Comparison of ENCODE assay signal across 17 cellular contexts in genomic region chr7:30159153-30159552, GRCh38. TPM values are rescaled to one million over a fixed set of nuclear protein-coding genes. Genes with fewer than 3 reads are reported as not detected.
DNase-seq lines count a peak whose midpoint lies in the region; ATAC-seq and TF ChIP-seq lines count a peak whose summit lies in the region.
"Had no signal": no experiment of that assay in that cellular context is flagged by ENCODE, and none has a peak within 500 bp of the region (broad histone marks: within the 10 kb centered on the region; RNA-seq: fewer than 3 reads in every experiment).

No MANE protein-coding gene starts in this region.

- TF ChIP-seq CTCF in transverse colon (IDR thresholded peaks at IDR 0.05) = no peak

- no peak for ATAC-seq in central memory CD8-positive, alpha-beta T cell (replicated peaks; ENCODE audit: extremely low read depth, poor library complexity, severe bottlenecking)
- ATAC-seq in GM18502 (IDR thresholded peaks at IDR 0.05; ENCODE audit: poor library complexity, unreplicated experiment) = no peak
- ATAC-seq in GM21528 (IDR thresholded peaks at IDR 0.05; ENCODE audit: low FRiP score, unreplicated experiment) = no peak

- no peak for TF ChIP-seq POLR2A in transverse colon (IDR thresholded peaks at IDR 0.05)

- H3K4me3 ChIP-seq in transverse colon = no peak overlapping the region
- H3K4me3 ChIP-seq: breast epithelium, K562, SK-N-MC had no signal

- no peaks in the 10 kb centered on the region for H3K9me3 Mint-ChIP-seq in T-helper 2 cell treated with Interferon-gamma antibody and Interleukin-4, amounts not matched to agents 5 μg/mL and 100 μg/mL, for 36 hours
- H3K9me3 Mint-ChIP-seq in central memory CD8-positive, alpha-beta T cell = no peaks in the 10 kb centered on the region
- H3K9me3 Mint-ChIP-seq: endodermal cell, neural crest cell had no signal

- peaks cover 48% of the 10 kb centered on the region for H3K4me1 Mint-ChIP-seq in T-helper 2 cell treated with Interferon-gamma antibody and Interleukin-4, amounts not matched to agents 5 μg/mL and 100 μg/mL, for 36 hours (ENCODE audit: low read depth)
- H3K4me1 Mint-ChIP-seq in central memory CD8-positive, alpha-beta T cell = peaks cover 49% of the 10 kb centered on the region

- H3K27ac ChIP-seq in transverse colon = peak overlapping the region in 3 of 4 donors; percentile 28 to 41 (median 38)
- H3K27ac ChIP-seq: breast epithelium, SK-N-MC had no signal

- no peaks in the 10 kb centered on the region for H3K9me3 ChIP-seq in transverse colon
- H3K9me3 ChIP-seq: breast epithelium had no signal

- peak overlapping the region; percentile 21 for H3K4me3 Mint-ChIP-seq in T-helper 2 cell treated with Interferon-gamma antibody and Interleukin-4, amounts not matched to agents 5 μg/mL and 100 μg/mL, for 36 hours
- H3K4me3 Mint-ChIP-seq in central memory CD8-positive, alpha-beta T cell = no peak overlapping the region
- H3K4me3 Mint-ChIP-seq: endodermal cell, neural crest cell had no signal

- DNase-seq in T-helper 2 cell treated with Interferon-gamma antibody and Interleukin-4, amounts not matched to agents 5 μg/mL and 100 μg/mL, for 36 hours (ENCODE audit: low spot score) = no peak
- DNase-seq in T-helper 2 cell (no peak), MV-4-11 (lab: John Stamatoyannopoulos, UW) (peak; percentile 70), transverse colon (peak; percentile 48), AG08395 (ENCODE audit: low spot score) (no peak)
- no peak for DNase-seq in central memory CD8-positive, alpha-beta T cell (ENCODE audit: low spot score in 2 of 2)
- DNase-seq: activated naive CD4-positive, alpha-beta T cell treated with Interleukin-2 at 50 U/mL for 16 hours; foreskin melanocyte; NCI-H2081 treated with DMSO at 0.1 percent for 48 hours; NK-92 treated with Interleukin-12 subunit alpha and Interleukin-12 subunit beta, amount 100 ng/mL, for 24 hours had no signal

- H3K36me3 Mint-ChIP-seq in T-helper 2 cell treated with Interferon-gamma antibody and Interleukin-4, amounts not matched to agents 5 μg/mL and 100 μg/mL, for 36 hours (ENCODE audit: low read depth) = no peaks in the 10 kb centered on the region
- peaks cover 7% of the 10 kb centered on the region for H3K36me3 Mint-ChIP-seq in central memory CD8-positive, alpha-beta T cell (ENCODE audit: insufficient read depth)

- no peaks in the 10 kb centered on the region for H3K27me3 ChIP-seq in transverse colon
- H3K27me3 ChIP-seq: breast epithelium had no signal

- H3K27me3 Mint-ChIP-seq in T-helper 2 cell treated with Interferon-gamma antibody and Interleukin-4, amounts not matched to agents 5 μg/mL and 100 μg/mL, for 36 hours (ENCODE audit: low read depth) = no peaks in the 10 kb centered on the region
- no peaks in the 10 kb centered on the region for H3K27me3 Mint-ChIP-seq in central memory CD8-positive, alpha-beta T cell

- no peak overlapping the region for H3K27ac Mint-ChIP-seq in T-helper 2 cell treated with Interferon-gamma antibody and Interleukin-4, amounts not matched to agents 5 μg/mL and 100 μg/mL, for 36 hours
- H3K27ac Mint-ChIP-seq in central memory CD8-positive, alpha-beta T cell (ENCODE audit: low read depth) = peak overlapping the region; percentile 2
- H3K27ac Mint-ChIP-seq: endodermal cell had no signal

- TF ChIP-seq EP300 in transverse colon (IDR thresholded peaks at IDR 0.05; ENCODE audit: low read depth) = no peak

- intact Hi-C loops in transverse colon (cut with DNase I; ENCODE audit: low total_unique reads) = no loop called here

- peaks cover 0 to 13% (median 9%) of the 10 kb centered on the region in 4 donors for H3K4me1 ChIP-seq in transverse colon

- WGBS in transverse colon (ENCODE audit: low coverage in 1 of 2), 2 donors = 47 to 51% methylated on average over 3 to 4 of the region's 4 CpGs

- in situ Hi-C loops in transverse colon (cut with MboI; ENCODE audit: low pct_ligation_motif_present in 1 of 4, low pct_unique_long_range_greater_than_20kb in 1 of 4, low sequenced_read_pairs in 3 of 4) = loop anchor here in 3 of 4 donors (25.0 kb wide), 3 partner anchors 253 to 578 kb away; no protein-coding TSS in a partner anchor

- H3K36me3 ChIP-seq in transverse colon = no peaks in the 10 kb centered on the region
- H3K36me3 ChIP-seq: breast epithelium had no signal

RNA-seq across cellular contexts. Expression of gene MTURN, which starts 24.4 kb away (rescaled TPM):
- 10 to 100 TPM in 3 of 4 donors, 1 to 10 TPM in 1; 7.9 to 28.3 (median 15.0) TPM for total RNA-seq in transverse colon

Comparison
In these comparisons a context has a peak if more than half of its experiments do, and no peak if none do; other contexts are left out.
1. DNase-seq: peak in MV-4-11 (single experiment) and transverse colon (single experiment); none in T-helper 2 cell treated with Interferon-gamma antibody and Interleukin-4, amounts not matched to agents 5 μg/mL and 100 μg/mL, for 36 hours (single experiment), T-helper 2 cell (0 of 5), central memory CD8-positive, alpha-beta T cell (0 of 2) and AG08395 (single experiment).